Comparison of ENCODE assay signal across 1 cellular context in genomic region chr22:20939457-20940177, GRCh38. TPM values are rescaled to one million over a fixed set of nuclear protein-coding genes. Genes with fewer than 3 reads are reported as not detected.
"Had no signal": no experiment of that assay in that cellular context is flagged by ENCODE, and none has a peak within 500 bp of the region (broad histone marks: within the 10 kb centered on the region; RNA-seq: fewer than 3 reads in every experiment).

No MANE protein-coding gene starts in this region.

RNA-seq across cellular contexts. Expression of gene AIFM3, which starts 27.4 kb away (rescaled TPM):
- total RNA-seq: activated T-helper 17 cell treated with anti-CD3 and anti-CD28 coated beads, Interleukin-2, amount 50 U/mL, for 72 hours had no signal
